ENCODE assay signal across 12 cellular contexts in the genomic region with DNA sequence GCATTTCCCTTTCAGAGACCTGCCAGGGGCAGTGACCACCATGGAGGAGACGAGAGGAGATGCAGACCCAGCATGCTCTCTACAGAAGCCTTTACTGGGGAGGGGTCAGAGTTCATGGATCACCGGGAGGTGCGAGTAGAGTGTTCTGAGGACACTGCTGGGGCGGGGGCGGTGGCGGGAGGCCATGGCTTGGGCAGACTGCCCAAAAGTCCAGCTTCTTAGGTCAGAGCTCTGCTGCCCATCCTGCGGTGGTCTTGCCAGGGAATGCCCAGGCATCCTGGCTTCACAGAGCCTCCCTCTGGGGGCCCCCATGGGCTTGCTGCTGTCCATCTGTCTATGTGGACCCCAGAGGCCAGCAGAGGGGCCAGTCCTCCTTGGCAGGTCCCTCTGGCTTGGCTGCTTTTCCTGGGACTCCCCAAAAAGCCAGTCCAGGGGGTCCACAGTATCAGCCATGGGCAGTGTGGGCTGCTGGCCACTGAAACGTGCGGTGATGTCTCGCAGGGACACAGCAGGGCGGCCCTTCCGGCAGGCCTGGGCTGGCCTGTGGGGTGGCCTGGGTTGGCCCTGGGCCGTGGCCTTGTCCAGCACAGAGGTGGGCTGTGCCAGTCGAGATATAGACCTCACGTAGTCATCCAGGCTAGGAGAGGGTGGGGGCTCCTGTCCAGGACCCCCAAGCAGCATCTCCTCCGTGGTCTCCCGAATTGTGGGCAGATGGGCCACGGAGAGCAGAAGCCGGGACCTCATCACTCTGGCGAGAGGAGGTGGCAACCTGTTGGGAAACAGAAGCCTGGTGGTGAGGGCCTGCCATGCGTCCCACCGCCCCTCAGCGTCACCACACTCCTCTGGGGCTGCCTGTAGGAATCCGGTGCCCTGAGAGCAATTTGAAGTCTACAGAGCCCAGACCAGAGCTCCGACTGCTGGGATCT. TPM values are rescaled to one million over a fixed set of nuclear protein-coding genes. Genes with fewer than 3 reads are reported as not detected.
DNase-seq lines count a peak whose midpoint lies in the region; TF ChIP-seq lines count a peak whose summit lies in the region.
"Had no signal": no experiment of that assay in that cellular context is flagged by ENCODE, and none has a peak within 500 bp of the region (broad histone marks: within the 10 kb centered on the region; RNA-seq: fewer than 3 reads in every experiment).

No MANE protein-coding gene starts in this region.

- peaks cover 2% of the 10 kb centered on the region for H3K9me3 ChIP-seq in iPS-18c (ENCODE audit: control insufficient read depth, insufficient read depth, low read length)
- H3K9me3 ChIP-seq in sigmoid colon = no peaks in the 10 kb centered on the region

- 76 to 83% methylated on average over 25 of the region's 25 CpGs for WGBS in sigmoid colon, 2 donors

- H3K4me3 Mint-ChIP-seq in Calu3 (ENCODE audit: low read depth, unreplicated experiment) = peak overlapping the region; percentile 66
- H3K4me3 Mint-ChIP-seq: IgD-negative memory B cell had no signal

- TF ChIP-seq CTCF in Calu3 (IDR thresholded peaks at IDR 0.05; ENCODE audit: unreplicated experiment) (no peak), astrocyte of the spinal cord (IDR thresholded peaks at IDR 0.05; ENCODE audit: low read depth, low read length) (no peak), sigmoid colon (IDR thresholded peaks at IDR 0.05) (no peak)

- H3K27me3 Mint-ChIP-seq in Calu3 (ENCODE audit: unreplicated experiment) = no peaks in the 10 kb centered on the region
- H3K27me3 Mint-ChIP-seq: IgD-negative memory B cell had no signal

- intact Hi-C loops in Calu3 (cut with micrococcal nuclease; ENCODE audit: unreplicated experiment) (no loop called here), sigmoid colon (cut with DNase I) (loop anchor here (5.0 kb wide), 1 partner anchor 100 kb away; no protein-coding TSS in a partner anchor)

- BruUV-seq in Calu3 (replicated peaks; lab: Mats Ljungman, UMichigan) = no TSS peak

- no peak for TF ChIP-seq POLR2A in sigmoid colon (IDR thresholded peaks at IDR 0.05)

- H3K9me3 Mint-ChIP-seq in Calu3 (ENCODE audit: low read depth, unreplicated experiment) = no peaks in the 10 kb centered on the region
- H3K9me3 Mint-ChIP-seq: IgD-negative memory B cell had no signal

- peaks cover 40% of the 10 kb centered on the region for H3K36me3 Mint-ChIP-seq in Calu3 (ENCODE audit: insufficient read depth, unreplicated experiment)
- H3K36me3 Mint-ChIP-seq: IgD-negative memory B cell had no signal

- H3K27me3 ChIP-seq in sigmoid colon = no peaks in the 10 kb centered on the region

- H3K4me3 ChIP-seq in astrocyte of the spinal cord (ENCODE audit: low read depth, low read length) (peak overlapping the region; percentile 49), iPS-18c (ENCODE audit: insufficient read depth, low read depth, low read length) (0 out of 2 replicates have a peak overlapping the region, but pooled peaks have one; percentile 31), sigmoid colon (peak overlapping the region; percentile 54 to 64 (median 54))

- no peak for TF ChIP-seq EP300 in sigmoid colon (IDR thresholded peaks at IDR 0.05)

- in situ Hi-C loops in astrocyte of the spinal cord (cut with HindIII; ENCODE audit: low sequenced_read_pairs) = no loop called here

- peaks cover 0 to 25% (median 11%) of the 10 kb centered on the region in 4 donors for H3K36me3 ChIP-seq in sigmoid colon

- H3K27ac Mint-ChIP-seq in Calu3 (ENCODE audit: unreplicated experiment) = peak overlapping the region; percentile 100
- H3K27ac Mint-ChIP-seq: IgD-negative memory B cell had no signal

- peaks cover 52% of the 10 kb centered on the region for H3K4me1 Mint-ChIP-seq in Calu3 (ENCODE audit: low read depth, unreplicated experiment)

- H3K27ac ChIP-seq in sigmoid colon = peak overlapping the region; percentile 88 to 92 (median 90)

- peaks cover 0 to 95% (median 89%) of the 10 kb centered on the region in 4 donors for H3K4me1 ChIP-seq in sigmoid colon

- CTCF ChIA-PET in Calu3 (lab: Charles Lee) = interaction anchor here (4.7 kb wide), 1 partner anchor 44 kb away, joined by 28 read pairs; no protein-coding TSS in a partner anchor

- DNase-seq in Calu3 (no peak), astrocyte of the spinal cord (ENCODE audit: low read depth, low spot score) (no peak), sigmoid colon (peak; percentile 69), T1000 (lab: John Stamatoyannopoulos, UW) (no peak), NCI-H2227 (lab: John Stamatoyannopoulos, UW; ENCODE audit: unreplicated experiment) (no peak), medulla oblongata (ENCODE audit: extremely low spot score) (no peak)
- DNase-seq in stimulated activated CD4-positive, alpha-beta T cell treated with anti-CD3 and anti-CD28 coated beads, Interleukin-4, amount 100 ng/mL, for 1 hour = no peak
- DNase-seq: activated effector memory CD4-positive, alpha-beta T cell treated with anti-CD3 and anti-CD28 coated beads, Interleukin-2, amount 50 U/mL, for 16 hours; GF-D8; islet precursor cell had no signal

RNA-seq across cellular contexts. Expression of gene DEPP1, which starts 1.1 kb away (rescaled TPM):
- total RNA-seq in Calu3 (2022) (11.1 and 16.5 TPM in 2 replicates), sigmoid colon (100 to 1,000 TPM in 1 of 4 donors, 10 to 100 TPM in 3; 47.8 to 294 (median 54.7) TPM)
- 10 to 100 TPM; 16.0 to 58.3 (median 53.6) TPM for polyA plus RNA-seq in sigmoid colon
- polyA plus RNA-seq: IgD-negative memory B cell had no signal

RNA-seq across cellular contexts. Expression of gene RASSF4, which starts 17.9 kb away (rescaled TPM):
- total RNA-seq in Calu3 (2022) (2.2 and 2.4 TPM in 2 replicates), sigmoid colon (10 to 100 TPM; 23.2 to 61.7 (median 45.2) TPM)
- polyA plus RNA-seq in sigmoid colon = 10 to 100 TPM in 2 of 3 donors, 1 to 10 TPM in 1; 7.8 to 23.2 (median 13.6) TPM

RNA-seq across cellular contexts. Expression of gene ZNF22, which starts 23.2 kb away (rescaled TPM):
- total RNA-seq in Calu3 (2022) = 10.8 and 11.9 TPM in 2 replicates
- total RNA-seq in sigmoid colon = 10 to 100 TPM; 18.3 to 29.9 (median 24.0) TPM
- 10 to 100 TPM; 12.9 to 16.8 (median 13.5) TPM for polyA plus RNA-seq in sigmoid colon
